Comparison of ENCODE assay signal across 2 cellular contexts in genomic region chr19:58237324-58237723, GRCh38.
TF ChIP-seq lines count a peak whose summit lies in the region.

No MANE protein-coding gene starts in this region.

TF ChIP-seq in liver, 16 proteins besides CTCF, POLR2A, EP300 and RAD21:
- TF ChIP-seq TAF1 (conservative IDR thresholded peaks at IDR 0.05): no peak

TF ChIP-seq in HepG2, 621 proteins besides CTCF, POLR2A, EP300 and RAD21:
- no peak for TF ChIP-seq THAP8 (CRISPR knock-in tag; IDR thresholded peaks at IDR 0.05; ENCODE audit: borderline replicate concordance)
- no peak for TF ChIP-seq ELF4 (CRISPR knock-in tag; IDR thresholded peaks at IDR 0.05; ENCODE audit: borderline replicate concordance)
- no peak for TF ChIP-seq MLLT10 (CRISPR knock-in tag; IDR thresholded peaks at IDR 0.05)
- no peak for TF ChIP-seq ZSCAN20 (CRISPR knock-in tag; IDR thresholded peaks at IDR 0.05; ENCODE audit: borderline replicate concordance)
- TF ChIP-seq BATF2 (CRISPR knock-in tag; IDR thresholded peaks at IDR 0.05): no peak
- no peak for TF ChIP-seq ZNF260 (CRISPR knock-in tag; IDR thresholded peaks at IDR 0.05; ENCODE audit: borderline replicate concordance, low read depth)
- TF ChIP-seq POLR2AphosphoS5 (IDR thresholded peaks at IDR 0.05; ENCODE audit: low read depth, low read length): no peak
- TF ChIP-seq ZBTB20 (CRISPR knock-in tag; IDR thresholded peaks at IDR 0.05; ENCODE audit: borderline replicate concordance, low read depth): no peak
- no peak for TF ChIP-seq THRA (CRISPR knock-in tag; IDR thresholded peaks at IDR 0.05; ENCODE audit: borderline replicate concordance)
- TF ChIP-seq MBD4 (IDR thresholded peaks at IDR 0.05; ENCODE audit: borderline replicate concordance, low read length): no peak
- no peak for TF ChIP-seq HOMEZ (CRISPR knock-in tag; IDR thresholded peaks at IDR 0.05; ENCODE audit: low read depth)
- no peak for TF ChIP-seq ATM (IDR thresholded peaks at IDR 0.05; ENCODE audit: borderline replicate concordance)
- TF ChIP-seq E2F5 (CRISPR knock-in tag; conservative IDR thresholded peaks at IDR 0.05): no peak
- TF ChIP-seq MED13 (CRISPR knock-in tag; IDR thresholded peaks at IDR 0.05): no peak
- no peak for TF ChIP-seq ZFP41 (CRISPR knock-in tag; IDR thresholded peaks at IDR 0.05; ENCODE audit: borderline replicate concordance)
- TF ChIP-seq PHF20 (CRISPR knock-in tag; IDR thresholded peaks at IDR 0.05): no peak
